Comparison of ENCODE assay signal across 19 cellular contexts in the genomic region with DNA sequence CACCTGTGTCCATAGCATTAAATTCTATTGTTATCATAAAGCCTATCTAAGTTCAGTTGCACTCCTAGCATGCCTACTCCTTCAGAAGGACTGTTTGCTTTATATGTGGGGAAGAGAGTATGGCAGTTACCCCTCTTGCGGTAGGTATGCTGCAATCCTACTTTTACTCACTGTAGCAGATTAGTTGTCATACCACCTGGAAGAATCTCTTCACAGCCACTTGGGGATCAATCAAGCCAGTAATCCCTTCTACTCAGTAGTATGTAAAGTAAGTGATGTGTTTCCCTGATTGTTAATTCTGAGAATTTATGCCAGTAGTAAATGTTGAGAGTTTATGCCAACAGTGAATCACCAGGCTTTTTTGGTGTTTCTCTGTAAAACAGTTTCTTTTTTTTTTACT.
"Had no signal": no experiment of that assay in that cellular context is flagged by ENCODE, and none has a peak within 500 bp of the region (broad histone marks: within the 10 kb centered on the region; RNA-seq: fewer than 3 reads in every experiment).

No MANE protein-coding gene starts in this region.

- H3K27me3 Mint-ChIP-seq: activated naive CD8-positive, alpha-beta T cell treated with anti-CD3 and anti-CD28 coated beads, Interleukin-2, amount 10 ng/mL, durations not matched to agents 7 days and 5 days; brain; effector memory CD8-positive, alpha-beta T cell; memory B cell; naive B cell; T-cell; type B pancreatic cell had no signal

- H3K27ac ChIP-seq: stomach had no signal

- H3K9me3 Mint-ChIP-seq: activated naive CD8-positive, alpha-beta T cell treated with anti-CD3 and anti-CD28 coated beads, Interleukin-2, amount 10 ng/mL, durations not matched to agents 7 days and 5 days; brain; effector memory CD8-positive, alpha-beta T cell; memory B cell; naive B cell; neural crest cell; T-cell; type B pancreatic cell had no signal

- H3K4me3 ChIP-seq: mucosa of descending colon, stomach had no signal

- H3K27me3 ChIP-seq: stomach had no signal

- H3K4me1 Mint-ChIP-seq: activated naive CD8-positive, alpha-beta T cell treated with anti-CD3 and anti-CD28 coated beads, Interleukin-2, amount 10 ng/mL, durations not matched to agents 7 days and 5 days; brain; naive B cell; neural crest cell had no signal

- H3K27ac Mint-ChIP-seq: activated naive CD8-positive, alpha-beta T cell treated with anti-CD3 and anti-CD28 coated beads, Interleukin-2, amount 10 ng/mL, durations not matched to agents 7 days and 5 days; brain; memory B cell; T-cell; type B pancreatic cell had no signal

- H3K4me3 Mint-ChIP-seq: activated naive CD8-positive, alpha-beta T cell treated with anti-CD3 and anti-CD28 coated beads, Interleukin-2, amount 10 ng/mL, durations not matched to agents 7 days and 5 days; brain; effector memory CD8-positive, alpha-beta T cell; memory B cell; naive B cell; neural crest cell; T-cell; type B pancreatic cell had no signal

- DNase-seq: activated CD4-positive, alpha-beta T cell treated with anti-CD3 and anti-CD28 coated beads, Interleukin-2, amount 50 U/mL, for 48 hours; activated CD4-positive, CD25-positive, alpha-beta regulatory T cell; activated CD8-positive, alpha-beta memory T cell treated with anti-CD3 and anti-CD28 coated beads, Interleukin-2, amount 50 U/mL, for 48 hours; activated naive CD8-positive, alpha-beta T cell treated with anti-CD3 and anti-CD28 coated beads, Interleukin-2, amount 10 ng/mL, durations not matched to agents 7 days and 5 days; caudate nucleus; effector memory CD8-positive, alpha-beta T cell; mucosa of descending colon; naive B cell; retina; stimulated activated CD4-positive, alpha-beta T cell treated with anti-CD3 and anti-CD28 coated beads, Interleukin-12 subunit alpha, Interleukin-12 subunit beta, amount 100 ng/mL, for 4 hours; stimulated activated CD4-positive, alpha-beta T cell treated with anti-CD3 and anti-CD28 coated beads, Interleukin-1b, Interleukin-23, amount 100 ng/mL, for 48 hours; stimulated activated CD8-positive, alpha-beta memory T cell treated with anti-CD3 and anti-CD28 coated beads, Interleukin-4, amount 100 ng/mL, for 48 hours; stomach; T-cell; T-helper 9 cell had no signal

- H3K4me1 ChIP-seq: stomach had no signal

- H3K9me3 ChIP-seq: mucosa of descending colon, stomach had no signal
